In genomic region chr20:24815196-24815815, GRCh38 we compare ENCODE assay signal across 20 cellular contexts.
A peak's percentile ranks its signal among the peaks of the same experiment; 100 is the strongest.
DNase-seq lines count a peak whose midpoint lies in the region; ATAC-seq, FAIRE-seq and TF ChIP-seq lines count a peak whose summit lies in the region.
"Had no signal": no experiment of that assay in that cellular context is flagged by ENCODE, and none has a peak within 500 bp of the region (broad histone marks: within the 10 kb centered on the region; RNA-seq: fewer than 3 reads in every experiment).

No MANE protein-coding gene starts in this region.

- H3K27ac ChIP-seq in HepG2 (ENCODE audit: extremely low read length, insufficient read depth, low read length) (no peak overlapping the region), right lobe of liver (no peak overlapping the region), osteoblast (ENCODE audit: low read depth, low read length) (no peak overlapping the region), spleen (no peak overlapping the region)
- H3K27ac ChIP-seq: 22Rv1; A549; BLaER1 treated with 17β-estradiol and CSF1 and Interleukin-3, amounts not matched to agents 10 nM and 100 nM; C4-2B had no signal

- WGBS in HepG2 (ENCODE audit: low lambda C conversion rate) = 2% methylated on average over 15 of the region's 16 CpGs
- WGBS in right lobe of liver (ENCODE audit: insufficient coverage, low coverage, low lambda C conversion rate, missing lambda C conversion rate) = 47% methylated on average over 11 of the region's 16 CpGs
- WGBS in spleen, 5 donors = 79 to 89% (median 84%) methylated on average over 16 of the region's 16 CpGs

- no peak for TF ChIP-seq RAD21 in HepG2 (CRISPR knock-in tag; IDR thresholded peaks at IDR 0.05)

- POLR2A ChIA-PET in HepG2 (lab: Yijun Ruan, JAX) = no interaction called here

- DNase-seq in HepG2 (ENCODE audit: low spot score) (no peak), right lobe of liver (no peak), osteoblast (ENCODE audit: insufficient read length, low spot score, missing footprints) (peak; percentile 18), spleen (peak; percentile 56), NCI-H146 treated with DMSO at 0.1 percent for 48 hours (lab: John Stamatoyannopoulos, UW; ENCODE audit: unreplicated experiment) (no peak), GDM1 (lab: John Stamatoyannopoulos, UW) (no peak)
- DNase-seq: AML-193; Caco-2; Calu3; CD4-positive, alpha-beta T cell; CD8-positive, alpha-beta T cell had no signal

- peak; percentile 13; the same call in 2 of the 3 replicates for ATAC-seq in HepG2
- no peak for ATAC-seq in right lobe of liver
- ATAC-seq: A549; CD8-positive, alpha-beta T cell; GM12878 had no signal

- no peak overlapping the region for H3K4me3 ChIP-seq in HepG2 (replicated peaks in 1 of 3; ENCODE audit: insufficient read depth in 1 of 3, low read depth in 2 of 3, low read length in 3 of 3)
- no peak overlapping the region for H3K4me3 ChIP-seq in right lobe of liver
- H3K4me3 ChIP-seq in osteoblast (ENCODE audit: insufficient read depth, low read length) = no peak overlapping the region
- no peak overlapping the region for H3K4me3 ChIP-seq in spleen
- H3K4me3 ChIP-seq: A549; BLaER1 treated with 17β-estradiol and CSF1 and Interleukin-3, amounts not matched to agents 10 nM and 100 nM; GM12878 had no signal

- intact Hi-C loops in HepG2 (cut with micrococcal nuclease; ENCODE audit: unreplicated experiment) (no loop called here), right lobe of liver (cut with DNase I) (no loop called here), spleen (cut with DNase I; ENCODE audit: low total_unique reads) (no loop called here)

- H3K79me2 ChIP-seq in HepG2 (ENCODE audit: insufficient read depth, low read length) = no peaks in the 10 kb centered on the region
- no peaks in the 10 kb centered on the region for H3K79me2 ChIP-seq in osteoblast (ENCODE audit: insufficient read depth, low read length)

- H4K20me1 ChIP-seq in HepG2 (ENCODE audit: insufficient read depth, low read length) = no peaks in the 10 kb centered on the region
- H4K20me1 ChIP-seq in osteoblast (ENCODE audit: insufficient read depth, low read length) = no peaks in the 10 kb centered on the region
- H4K20me1 ChIP-seq: BLaER1 treated with 17β-estradiol and CSF1 and Interleukin-3, amounts not matched to agents 10 nM and 100 nM had no signal

- H3K27me3 ChIP-seq in HepG2 (ENCODE audit: control insufficient read depth in 1 of 2, insufficient read depth in 2 of 2, low read length in 2 of 2) = peaks cover 6 to 55% of the 10 kb centered on the region in 2 experiments; a peak in 3 of 5 replicates
- H3K27me3 ChIP-seq in right lobe of liver = no peaks in the 10 kb centered on the region
- no peaks in the 10 kb centered on the region for H3K27me3 ChIP-seq in osteoblast (ENCODE audit: insufficient read depth, low read length)
- H3K27me3 ChIP-seq in spleen (replicated peaks in 1 of 7) = peaks cover 0 to 7% (median 0%) of the 10 kb centered on the region in 7 donors
- H3K27me3 ChIP-seq: BLaER1 treated with 17β-estradiol and CSF1 and Interleukin-3, amounts not matched to agents 10 nM and 100 nM had no signal

- no peak for FAIRE-seq in HepG2 (lab: Jason Lieb, UNC)
- FAIRE-seq: A549, D721Med, G401.6, GM12878, GM12892, GM18507 had no signal

- H3K9me3 ChIP-seq in HepG2 (ENCODE audit: low read length) (no peaks in the 10 kb centered on the region), right lobe of liver (no peaks in the 10 kb centered on the region), osteoblast (ENCODE audit: low read depth, low read length) (no peaks in the 10 kb centered on the region), spleen (no peaks in the 10 kb centered on the region)
- H3K9me3 ChIP-seq: BLaER1 treated with 17β-estradiol and CSF1 and Interleukin-3, amounts not matched to agents 10 nM and 100 nM; Caco-2 had no signal

- H3K9ac ChIP-seq in HepG2 (ENCODE audit: insufficient read depth, low read depth, low read length) = no peak overlapping the region
- H3K9ac ChIP-seq: BLaER1 treated with 17β-estradiol and CSF1 and Interleukin-3, amounts not matched to agents 10 nM and 100 nM had no signal

- no peak overlapping the region for H3K4me2 ChIP-seq in HepG2 (ENCODE audit: low read depth, low read length)
- no peak overlapping the region for H3K4me2 ChIP-seq in osteoblast (ENCODE audit: insufficient read depth, low read length)
- H3K4me2 ChIP-seq: A549 had no signal

- in situ Hi-C loops in HepG2 (cut with HindIII; ENCODE audit: extremely low pct_ligation_motif_present, low pct_unique_long_range_greater_than_20kb) = no loop called here

- TF ChIP-seq POLR2A in HepG2 (IDR thresholded peaks at IDR 0.05; ENCODE audit: insufficient read depth in 1 of 2, low read depth in 2 of 2, low read length in 2 of 2) (no peak), right lobe of liver (IDR thresholded peaks at IDR 0.05) (no peak), spleen (IDR thresholded peaks at IDR 0.05) (no peak)

- TF ChIP-seq EP300 in HepG2 (IDR thresholded peaks at IDR 0.05; ENCODE audit: low read depth in 2 of 2, low read length in 2 of 2) (no peak), HepG2 (CRISPR knock-in tag; IDR thresholded peaks at IDR 0.05; ENCODE audit: borderline replicate concordance) (no peak)

- H3K4me1 ChIP-seq in HepG2 (ENCODE audit: insufficient read depth, low read length) = no peaks in the 10 kb centered on the region
- H3K4me1 ChIP-seq in right lobe of liver = no peaks in the 10 kb centered on the region
- H3K4me1 ChIP-seq in osteoblast (ENCODE audit: insufficient read depth, low read length) = no peaks in the 10 kb centered on the region
- H3K4me1 ChIP-seq in spleen = peaks cover 0 to 26% (median 0%) of the 10 kb centered on the region in 6 donors
- H3K4me1 ChIP-seq: A549, Caco-2 had no signal

- CTCF ChIA-PET in HepG2 (lab: Yijun Ruan, JAX; ENCODE audit: low intra/inter-chr PET ratio, low total read pairs) = no interaction called here

- H2AFZ ChIP-seq in HepG2 (ENCODE audit: low read length) = no peak overlapping the region
- no peak overlapping the region for H2AFZ ChIP-seq in osteoblast (ENCODE audit: low read length)

- TF ChIP-seq CTCF in HepG2 (CRISPR knock-in tag; IDR thresholded peaks at IDR 0.05) (no peak), right lobe of liver (IDR thresholded peaks at IDR 0.05) (no peak), osteoblast (IDR thresholded peaks at IDR 0.05; ENCODE audit: extremely low read depth, low read depth, low read length) (no peak), spleen (IDR thresholded peaks at IDR 0.05 in 8 of 11, conservative IDR thresholded peaks at IDR 0.05 in 3 of 11) (no peak)

- BruUV-seq in HepG2 (replicated peaks; lab: Mats Ljungman, UMichigan) = no TSS peak

- no peaks in the 10 kb centered on the region for H3K36me3 ChIP-seq in HepG2 (replicated peaks in 1 of 2; ENCODE audit: control insufficient read depth in 1 of 2, insufficient read depth in 2 of 2, low read length in 2 of 2)
- H3K36me3 ChIP-seq in right lobe of liver = no peaks in the 10 kb centered on the region
- no peaks in the 10 kb centered on the region for H3K36me3 ChIP-seq in osteoblast (ENCODE audit: insufficient read depth, low read length)
- H3K36me3 ChIP-seq in spleen = no peaks in the 10 kb centered on the region
- H3K36me3 ChIP-seq: BLaER1 treated with 17β-estradiol and CSF1 and Interleukin-3, amounts not matched to agents 10 nM and 100 nM had no signal

TF ChIP-seq in HepG2, 621 proteins besides CTCF, POLR2A, EP300 and RAD21:
- TF ChIP-seq ZNF280B (CRISPR knock-in tag; IDR thresholded peaks at IDR 0.05; ENCODE audit: borderline replicate concordance) (no peak), SP1 (IDR thresholded peaks at IDR 0.05) (no peak), SP1 (CRISPR knock-in tag; IDR thresholded peaks at IDR 0.05) (no peak)

Comparison
In these comparisons a context has a peak if more than half of its experiments do, and no peak if none do; other contexts are left out.
1. DNase-seq: peak in osteoblast (single experiment) and spleen (single experiment); none in HepG2 (single experiment), right lobe of liver (0 of 3), NCI-H146 treated with DMSO at 0.1 percent for 48 hours (single experiment) and GDM1 (single experiment).